7 cellular contexts compared by ENCODE assay signal in genomic region chr5:18101532-18101931, GRCh38.
"Had no signal": no experiment of that assay in that cellular context is flagged by ENCODE, and none has a peak within 500 bp of the region (broad histone marks: within the 10 kb centered on the region; RNA-seq: fewer than 3 reads in every experiment).

No MANE protein-coding gene starts in this region.

- H3K4me3 ChIP-seq: K562 had no signal

- DNase-seq: IMR-90, KBM-7, KG1 had no signal

- H3K36me3 Mint-ChIP-seq: IgD-negative memory B cell had no signal

- H3K4me1 Mint-ChIP-seq: IgD-negative memory B cell had no signal

- ATAC-seq: K562 had no signal

- H3K9me3 Mint-ChIP-seq: IgD-negative memory B cell had no signal

- H3K27ac ChIP-seq: HL-60 had no signal

- FAIRE-seq: HTR-8/SVneo, K562 had no signal

- H3K27ac Mint-ChIP-seq: IgD-negative memory B cell had no signal

- H3K4me3 Mint-ChIP-seq: IgD-negative memory B cell had no signal
